In genomic region chr22:43128116-43128515, GRCh38 we compare ENCODE assay signal across 14 cellular contexts. TPM values are rescaled to one million over a fixed set of nuclear protein-coding genes. Genes with fewer than 3 reads are reported as not detected.
A peak's percentile ranks its signal among the peaks of the same experiment; 100 is the strongest.
DNase-seq lines count a peak whose midpoint lies in the region; ATAC-seq and TF ChIP-seq lines count a peak whose summit lies in the region.
"Had no signal": no experiment of that assay in that cellular context is flagged by ENCODE, and none has a peak within 500 bp of the region (broad histone marks: within the 10 kb centered on the region; RNA-seq: fewer than 3 reads in every experiment).

No MANE protein-coding gene starts in this region.

- H3K4me1 ChIP-seq in HCT116 (ENCODE audit: control insufficient read depth in 1 of 2, insufficient read depth in 2 of 2, low read length in 2 of 2), result peaks cover 35 to 54% of the 10 kb centered on the region in 2 experiments
- H3K4me1 ChIP-seq in rectal smooth muscle tissue (ENCODE audit: control insufficient read depth, insufficient read depth, low read length), result no peaks in the 10 kb centered on the region
- H3K4me1 ChIP-seq: adrenal gland had no signal

- BruUV-seq in HCT116 (replicated peaks; lab: Mats Ljungman, UMichigan), result no TSS peak

- no peak for DNase-seq in HCT116 (ENCODE audit: low read depth, low spot score)
- DNase-seq in NAMALWA (ENCODE audit: low spot score), result peak; percentile 65
- no peak for DNase-seq in NCI-H1436 treated with DMSO at 0.1 percent for 48 hours (lab: John Stamatoyannopoulos, UW)
- no peak for DNase-seq in NCI-H1105 (lab: John Stamatoyannopoulos, UW)
- no peak for DNase-seq in T-helper 17 cell
- DNase-seq: activated CD4-positive, alpha-beta T cell treated with anti-CD3 and anti-CD28 coated beads for 48 hours; activated T-cell treated with anti-CD3 and anti-CD28 coated beads, Interleukin-2, amount 50 U/mL, for 4 hours; adrenal gland; C1 segment of cervical spinal cord; NCI-H2227 treated with DMSO at 0.1 percent for 48 hours; testis had no signal

- H3K4me3 Mint-ChIP-seq in dendritic cell treated with granulocyte-macrophage colony-stimulating factor and Interleukin-4, amounts not matched to agents 40 ng/mL and 50 ng/mL, for 4 days, result no peak overlapping the region
- no peak overlapping the region for H3K4me3 Mint-ChIP-seq in T-helper 17 cell
- H3K4me3 Mint-ChIP-seq: activated T-cell treated with anti-CD3 and anti-CD28 coated beads, Interleukin-2, amount 50 U/mL, for 4 hours; neural progenitor cell had no signal

- peaks cover 7 to 17% of the 10 kb centered on the region in 2 experiments for H3K36me3 ChIP-seq in HCT116 (ENCODE audit: control insufficient read depth in 1 of 2, insufficient read depth in 2 of 2, low read length in 2 of 2)
- H3K36me3 ChIP-seq in rectal smooth muscle tissue (ENCODE audit: control insufficient read depth, insufficient read depth, low read length), result peaks cover 6% of the 10 kb centered on the region
- H3K36me3 ChIP-seq: neural progenitor cell had no signal

- H2AFZ ChIP-seq in HCT116 (ENCODE audit: low read depth, low read length, poor library complexity, severe bottlenecking), result no peak overlapping the region
- H2AFZ ChIP-seq: neural progenitor cell had no signal

- H3K4me3 ChIP-seq in HCT116 (replicated peaks in 1 of 2; ENCODE audit: low read depth in 1 of 2, low read length in 2 of 2) (peak overlapping the region; percentile 71 to 76), rectal smooth muscle tissue (ENCODE audit: low read length) (peak overlapping the region; percentile 32)
- H3K4me3 ChIP-seq: adrenal gland, neural progenitor cell, testis had no signal

- CTCF ChIA-PET in HCT116 (lab: Charles Lee), result interaction anchor here (2.1 to 2.6 kb wide), 2 partner anchors 8 to 38 kb away, joined by 7 to 10 read pairs; no protein-coding TSS in a partner anchor

- no peaks in the 10 kb centered on the region for H3K9me3 ChIP-seq in HCT116 (ENCODE audit: control insufficient read depth in 1 of 2, insufficient read depth in 1 of 2, low read depth in 1 of 2, low read length in 2 of 2)
- no peaks in the 10 kb centered on the region for H3K9me3 ChIP-seq in T-helper 17 cell (ENCODE audit: control insufficient read depth, low read length, poor library complexity, severe bottlenecking)
- H3K9me3 ChIP-seq: adrenal gland, testis had no signal

- peak overlapping the region; percentile 58 for H3K27ac Mint-ChIP-seq in dendritic cell treated with granulocyte-macrophage colony-stimulating factor and Interleukin-4, amounts not matched to agents 40 ng/mL and 50 ng/mL, for 4 days
- H3K27ac Mint-ChIP-seq in T-helper 17 cell, result no peak overlapping the region
- H3K27ac Mint-ChIP-seq: neural progenitor cell had no signal

- intact Hi-C loops in HCT116 (cut with micrococcal nuclease), result no loop called here
- intact Hi-C loops in dendritic cell treated with granulocyte-macrophage colony-stimulating factor and Interleukin-4, amounts not matched to agents 40 ng/mL and 50 ng/mL, for 4 days (cut with micrococcal nuclease), result no loop called here

- no peak for ATAC-seq in HCT116
- ATAC-seq in T-helper 17 cell, result no peak
- ATAC-seq: activated T-cell treated with anti-CD3 and anti-CD28 coated beads, Interleukin-2, amount 50 U/mL, for 4 hours had no signal

- H4K20me1 ChIP-seq in HCT116 (ENCODE audit: insufficient read depth), result no peaks in the 10 kb centered on the region

- peaks cover 57% of the 10 kb centered on the region for H3K4me1 Mint-ChIP-seq in dendritic cell treated with granulocyte-macrophage colony-stimulating factor and Interleukin-4, amounts not matched to agents 40 ng/mL and 50 ng/mL, for 4 days (ENCODE audit: low read depth)
- peaks cover 3% of the 10 kb centered on the region for H3K4me1 Mint-ChIP-seq in T-helper 17 cell

- no peak for TF ChIP-seq CTCF in HCT116 (IDR thresholded peaks at IDR 0.05 in 2 of 3, conservative IDR thresholded peaks at IDR 0.05 in 1 of 3; ENCODE audit: borderline replicate concordance in 1 of 3, insufficient read depth in 1 of 3, low read depth in 2 of 3, low read length in 2 of 3)

- H3K27ac ChIP-seq in HCT116 (ENCODE audit: low read depth, low read length) (peak overlapping the region; percentile 99), rectal smooth muscle tissue (ENCODE audit: low read depth, low read length) (no peak overlapping the region)
- H3K27ac ChIP-seq: adrenal gland, neural progenitor cell, testis had no signal

- no peak for TF ChIP-seq POLR2A in HCT116 (IDR thresholded peaks at IDR 0.05; ENCODE audit: borderline replicate concordance, extremely low read depth, insufficient read depth, insufficient read length)

- peak overlapping the region; percentile 99 for H3K4me2 ChIP-seq in HCT116 (ENCODE audit: low read length)
- H3K4me2 ChIP-seq: neural progenitor cell had no signal

- H3K9ac ChIP-seq in HCT116 (ENCODE audit: low read length) (peak overlapping the region; percentile 93), rectal smooth muscle tissue (ENCODE audit: low read length) (no peak overlapping the region)
- H3K9ac ChIP-seq: neural progenitor cell had no signal

- POLR2A ChIA-PET in HCT116 (lab: Charles Lee), result interaction anchor here (0.9 to 3.1 kb wide), 6 partner anchors 8 to 513 kb away, joined by 3 to 28 read pairs (median 6); partner anchors contain the start of genes BIK and POLDIP3

- RAD21 ChIA-PET in HCT116 (lab: Charles Lee; ENCODE audit: low non-redundant PET in 1 of 2, low total read pairs in 2 of 2, uncharacterized antibody in 2 of 2, unreplicated experiment in 2 of 2), result interaction anchor here in 1 of 2 experiments (0.6 kb wide), 1 partner anchor 513 kb away, joined by 3 read pairs; no protein-coding TSS in a partner anchor

- H3K9me3 Mint-ChIP-seq in dendritic cell treated with granulocyte-macrophage colony-stimulating factor and Interleukin-4, amounts not matched to agents 40 ng/mL and 50 ng/mL, for 4 days, result no peaks in the 10 kb centered on the region
- H3K9me3 Mint-ChIP-seq: activated T-cell treated with anti-CD3 and anti-CD28 coated beads, Interleukin-2, amount 50 U/mL, for 4 hours; neural progenitor cell had no signal

- H3K27me3 ChIP-seq in HCT116 (ENCODE audit: insufficient read depth, low read length), result no peaks in the 10 kb centered on the region
- H3K27me3 ChIP-seq in rectal smooth muscle tissue (ENCODE audit: control insufficient read depth, insufficient read depth, low read length), result no peaks in the 10 kb centered on the region
- H3K27me3 ChIP-seq: adrenal gland, neural progenitor cell, testis had no signal

- peaks cover 17% of the 10 kb centered on the region for H3K27me3 Mint-ChIP-seq in dendritic cell treated with granulocyte-macrophage colony-stimulating factor and Interleukin-4, amounts not matched to agents 40 ng/mL and 50 ng/mL, for 4 days
- H3K27me3 Mint-ChIP-seq in T-helper 17 cell, result no peaks in the 10 kb centered on the region

- no peaks in the 10 kb centered on the region for H3K9me2 ChIP-seq in HCT116 (ENCODE audit: insufficient read depth)

- H3K79me2 ChIP-seq in HCT116 (ENCODE audit: insufficient read depth, low read length), result peaks cover 38% of the 10 kb centered on the region

- H3K36me3 Mint-ChIP-seq in dendritic cell treated with granulocyte-macrophage colony-stimulating factor and Interleukin-4, amounts not matched to agents 40 ng/mL and 50 ng/mL, for 4 days (ENCODE audit: low read depth), result peaks cover 12% of the 10 kb centered on the region
- no peaks in the 10 kb centered on the region for H3K36me3 Mint-ChIP-seq in T-helper 17 cell (ENCODE audit: low read depth)

- no peak for TF ChIP-seq RAD21 in HCT116 (IDR thresholded peaks at IDR 0.05; ENCODE audit: low read depth)

TF ChIP-seq in HCT116, 20 proteins besides CTCF, POLR2A, EP300 and RAD21 (continues in another document):
- TF ChIP-seq ZFX (IDR thresholded peaks at IDR 0.05) (no peak), YY1 (IDR thresholded peaks at IDR 0.05; ENCODE audit: extremely low read depth, insufficient replicate concordance, low read depth, low read length) (no peak), TCF7L2 (IDR thresholded peaks at IDR 0.05; ENCODE audit: borderline replicate concordance, extremely low read depth, insufficient read depth, insufficient read length) (no peak), ATF3 (IDR thresholded peaks at IDR 0.05) (no peak), MAX (IDR thresholded peaks at IDR 0.05) (no peak), CBX3 (IDR thresholded peaks at IDR 0.05; ENCODE audit: low read depth) (no peak), SRF (IDR thresholded peaks at IDR 0.05; ENCODE audit: low read depth) (no peak), EGR1 (IDR thresholded peaks at IDR 0.05; ENCODE audit: low read depth) (no peak), EZH2 (IDR thresholded peaks at IDR 0.05) (no peak)

RNA-seq across cellular contexts. Expression of gene MCAT, which starts 15.1 kb away (rescaled TPM):
- 34.8 TPM for total RNA-seq in HCT116 (2021; ENCODE audit: unreplicated experiment)
- 19.0 and 20.8 TPM in 2 replicates for polyA plus RNA-seq in HCT116 (2012)
- total RNA-seq in T-helper 17 cell, result 10 to 100 TPM; 16.5 to 19.2 TPM

RNA-seq across cellular contexts. Expression of gene BIK, which starts 17.6 kb away (rescaled TPM):
- total RNA-seq in HCT116 (2021; ENCODE audit: unreplicated experiment), result 31.0 TPM
- polyA plus RNA-seq in HCT116 (2012), result 30.0 and 30.2 TPM in 2 replicates
- total RNA-seq in T-helper 17 cell, result 1 to 10 TPM; 2.3 to 3.8 TPM

RNA-seq across cellular contexts. Expression of gene TSPO, which starts 23.2 kb away (rescaled TPM):
- 192 TPM for total RNA-seq in HCT116 (2021; ENCODE audit: unreplicated experiment)
- polyA plus RNA-seq in HCT116 (2012), result 201 and 205 TPM in 2 replicates
- 10 to 100 TPM; 74.1 to 89.1 TPM for total RNA-seq in T-helper 17 cell

RNA-seq across cellular contexts. Expression of gene TTLL1, which starts 38.9 kb away (rescaled TPM):
- total RNA-seq in HCT116 (2021; ENCODE audit: unreplicated experiment), result 4.3 TPM
- 6.8 and 7.4 TPM in 2 replicates for polyA plus RNA-seq in HCT116 (2012)
- total RNA-seq in T-helper 17 cell, result 1 to 10 TPM; 3.3 to 5.9 TPM

RNA-seq across cellular contexts. Expression of gene TTLL12, which starts 58.8 kb away (rescaled TPM):
- total RNA-seq in HCT116 (2021; ENCODE audit: unreplicated experiment) (100 TPM), T-helper 17 cell (10 to 100 TPM; 12.8 to 17.8 TPM)
- 69.1 and 73.8 TPM in 2 replicates for polyA plus RNA-seq in HCT116 (2012)
